ENCODE assay signal across 25 cellular contexts in genomic region chr6:13058043-13058442, GRCh38.
DNase-seq lines count a peak whose midpoint lies in the region; ATAC-seq and TF ChIP-seq lines count a peak whose summit lies in the region.
"Had no signal": no experiment of that assay in that cellular context is flagged by ENCODE, and none has a peak within 500 bp of the region (broad histone marks: within the 10 kb centered on the region; RNA-seq: fewer than 3 reads in every experiment).

No MANE protein-coding gene starts in this region.

- H3K36me3 Mint-ChIP-seq in glutamatergic neuron (ENCODE audit: unreplicated experiment) (no peaks in the 10 kb centered on the region), immature natural killer cell (no peaks in the 10 kb centered on the region)
- H3K36me3 Mint-ChIP-seq: CD8-positive, alpha-beta memory T cell had no signal

- H3K4me3 Mint-ChIP-seq in glutamatergic neuron (ENCODE audit: unreplicated experiment), result no peak overlapping the region
- no peak overlapping the region for H3K4me3 Mint-ChIP-seq in immature natural killer cell
- H3K4me3 Mint-ChIP-seq: B cell; CD4-positive, alpha-beta T cell; CD8-positive, alpha-beta memory T cell had no signal

- no peaks in the 10 kb centered on the region for H3K9me3 Mint-ChIP-seq in glutamatergic neuron (ENCODE audit: unreplicated experiment)
- no peaks in the 10 kb centered on the region for H3K9me3 Mint-ChIP-seq in immature natural killer cell
- H3K9me3 Mint-ChIP-seq: CD4-positive, alpha-beta T cell had no signal

- peaks cover 0 to 2% of the 10 kb centered on the region in 2 donors for H3K36me3 ChIP-seq in lung (ENCODE audit: control insufficient read depth in 2 of 2, insufficient read depth in 2 of 2, low read length in 2 of 2)
- H3K36me3 ChIP-seq: BLaER1 treated with 17β-estradiol and CSF1 and Interleukin-3, amounts not matched to agents 10 nM and 100 nM had no signal

- peaks cover 0 to 12% of the 10 kb centered on the region in 2 donors for H3K4me1 ChIP-seq in lung (ENCODE audit: control insufficient read depth in 2 of 2, insufficient read depth in 2 of 2, low read length in 2 of 2)
- H3K4me1 ChIP-seq: A549; BLaER1 treated with 17β-estradiol and CSF1 and Interleukin-3, amounts not matched to agents 10 nM and 100 nM had no signal

- H3K9me3 ChIP-seq in lung (ENCODE audit: control insufficient read depth in 2 of 2, insufficient read depth in 1 of 2, low read length in 1 of 2), result no peaks in the 10 kb centered on the region
- H3K9me3 ChIP-seq: A549 had no signal

- TF ChIP-seq CTCF in glutamatergic neuron (IDR thresholded peaks at IDR 0.05; ENCODE audit: partially characterized antibody, unreplicated experiment), result no peak
- no peak for TF ChIP-seq CTCF in lung (IDR thresholded peaks at IDR 0.05; ENCODE audit: control extremely low read depth, extremely low read depth)
- TF ChIP-seq CTCF in omental fat pad (IDR thresholded peaks at IDR 0.05), result no peak

- 94 to 98% methylated on average over 4 of the region's 4 CpGs for WGBS in lung, 2 donors

- ATAC-seq in lung (ENCODE audit: insufficient read depth, low FRiP score) (no peak), omental fat pad (ENCODE audit: low FRiP score) (no peak)
- ATAC-seq: A549, GM12878 had no signal

- peak overlapping the region; percentile 7 for H3K27ac Mint-ChIP-seq in glutamatergic neuron (ENCODE audit: unreplicated experiment)
- H3K27ac Mint-ChIP-seq in immature natural killer cell, result no peak overlapping the region
- H3K27ac Mint-ChIP-seq: B cell; CD4-positive, alpha-beta T cell; CD8-positive, alpha-beta memory T cell had no signal

- H3K4me3 ChIP-seq in lung, result peak overlapping the region; percentile 13
- H3K4me3 ChIP-seq: A549; BLaER1 treated with 17β-estradiol and CSF1 and Interleukin-3, amounts not matched to agents 10 nM and 100 nM; GM12878 had no signal

- H3K27me3 Mint-ChIP-seq in glutamatergic neuron (ENCODE audit: unreplicated experiment) (no peaks in the 10 kb centered on the region), immature natural killer cell (ENCODE audit: low read depth in 3 of 3) (peaks cover 0 to 5% (median 0%) of the 10 kb centered on the region in 3 donors)

- H3K27ac ChIP-seq in angular gyrus (ENCODE audit: low read depth, low read length), result peak overlapping the region; percentile 37
- H3K27ac ChIP-seq in lung (ENCODE audit: low read depth in 1 of 2, low read length in 1 of 2), result no peak overlapping the region
- H3K27ac ChIP-seq: 22Rv1; A549; BLaER1 treated with 17β-estradiol and CSF1 and Interleukin-3, amounts not matched to agents 10 nM and 100 nM; C4-2B had no signal

- DNase-seq in glutamatergic neuron (no peak), lung (ENCODE audit: low spot score) (no peak), superior temporal gyrus (ENCODE audit: extremely low spot score) (peak; percentile 61), omental fat pad (ENCODE audit: low spot score) (no peak), SW480 (ENCODE audit: low spot score) (no peak), immature natural killer cell (no peak)
- DNase-seq in activated CD8-positive, alpha-beta memory T cell treated with anti-CD3 and anti-CD28 coated beads for 24 hours, result no peak
- DNase-seq: AML-193; CD4-positive, alpha-beta T cell; CD8-positive, alpha-beta memory T cell; COR-L47; DMS 273 treated with DMSO at 0.1 percent for 48 hours; DMS153; DMS53; DMS79; DND-41; EL; GDM1 had no signal

- H3K4me1 Mint-ChIP-seq in glutamatergic neuron (ENCODE audit: low read depth, unreplicated experiment), result no peaks in the 10 kb centered on the region
- H3K4me1 Mint-ChIP-seq in immature natural killer cell, result no peaks in the 10 kb centered on the region
- H3K4me1 Mint-ChIP-seq: B cell; CD8-positive, alpha-beta memory T cell had no signal

- H3K27me3 ChIP-seq in lung (ENCODE audit: control insufficient read depth, insufficient read depth), result no peaks in the 10 kb centered on the region
- H3K27me3 ChIP-seq: BLaER1 treated with 17β-estradiol and CSF1 and Interleukin-3, amounts not matched to agents 10 nM and 100 nM had no signal
